ENCODE assay signal across 1 cellular context in the genomic region with DNA sequence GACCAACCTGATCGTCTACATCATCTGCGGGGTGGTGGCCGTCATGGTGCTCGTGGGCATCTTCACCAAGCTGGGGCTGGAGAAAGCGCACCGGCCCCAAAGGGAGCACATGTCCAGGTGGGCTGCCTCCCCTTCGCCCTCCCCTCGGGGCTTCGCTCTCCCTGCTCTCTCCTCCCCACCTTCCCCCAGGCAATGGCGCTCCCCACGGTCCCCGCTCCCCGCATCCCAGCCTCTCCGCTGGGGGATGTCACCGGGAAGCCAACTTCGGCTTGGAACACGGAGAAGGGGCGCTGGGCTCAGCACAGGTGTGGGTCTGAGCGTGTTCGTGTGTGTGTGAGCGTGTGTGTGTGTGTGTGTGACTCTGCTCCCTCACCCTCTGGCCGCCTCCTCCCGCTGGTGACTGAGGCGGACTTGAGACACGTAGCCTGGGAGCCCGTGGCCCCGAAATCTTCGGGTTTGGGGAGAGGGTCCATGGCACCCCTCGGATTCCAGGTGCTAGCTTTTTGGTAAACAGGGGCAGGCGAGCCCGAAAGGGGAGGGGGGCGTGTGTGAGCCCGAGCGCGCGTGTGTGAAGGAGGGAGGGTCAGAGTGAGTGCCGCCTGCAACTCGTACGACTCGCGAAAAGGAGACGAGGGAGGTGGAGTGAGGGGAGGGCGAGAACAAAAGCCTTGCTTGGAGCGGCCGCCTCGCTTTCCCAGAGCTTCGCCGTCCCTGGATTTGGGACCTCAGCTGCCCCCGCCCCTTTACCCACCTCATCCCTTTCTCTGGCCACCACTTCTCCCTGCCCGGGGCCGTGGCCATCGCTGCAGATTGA.
TF ChIP-seq lines count a peak whose summit lies in the region.

No MANE protein-coding gene starts in this region.

TF ChIP-seq in HEK293, 187 proteins besides CTCF, POLR2A, EP300 and RAD21 (continued from another document):
- TF ChIP-seq, protein P1, sequence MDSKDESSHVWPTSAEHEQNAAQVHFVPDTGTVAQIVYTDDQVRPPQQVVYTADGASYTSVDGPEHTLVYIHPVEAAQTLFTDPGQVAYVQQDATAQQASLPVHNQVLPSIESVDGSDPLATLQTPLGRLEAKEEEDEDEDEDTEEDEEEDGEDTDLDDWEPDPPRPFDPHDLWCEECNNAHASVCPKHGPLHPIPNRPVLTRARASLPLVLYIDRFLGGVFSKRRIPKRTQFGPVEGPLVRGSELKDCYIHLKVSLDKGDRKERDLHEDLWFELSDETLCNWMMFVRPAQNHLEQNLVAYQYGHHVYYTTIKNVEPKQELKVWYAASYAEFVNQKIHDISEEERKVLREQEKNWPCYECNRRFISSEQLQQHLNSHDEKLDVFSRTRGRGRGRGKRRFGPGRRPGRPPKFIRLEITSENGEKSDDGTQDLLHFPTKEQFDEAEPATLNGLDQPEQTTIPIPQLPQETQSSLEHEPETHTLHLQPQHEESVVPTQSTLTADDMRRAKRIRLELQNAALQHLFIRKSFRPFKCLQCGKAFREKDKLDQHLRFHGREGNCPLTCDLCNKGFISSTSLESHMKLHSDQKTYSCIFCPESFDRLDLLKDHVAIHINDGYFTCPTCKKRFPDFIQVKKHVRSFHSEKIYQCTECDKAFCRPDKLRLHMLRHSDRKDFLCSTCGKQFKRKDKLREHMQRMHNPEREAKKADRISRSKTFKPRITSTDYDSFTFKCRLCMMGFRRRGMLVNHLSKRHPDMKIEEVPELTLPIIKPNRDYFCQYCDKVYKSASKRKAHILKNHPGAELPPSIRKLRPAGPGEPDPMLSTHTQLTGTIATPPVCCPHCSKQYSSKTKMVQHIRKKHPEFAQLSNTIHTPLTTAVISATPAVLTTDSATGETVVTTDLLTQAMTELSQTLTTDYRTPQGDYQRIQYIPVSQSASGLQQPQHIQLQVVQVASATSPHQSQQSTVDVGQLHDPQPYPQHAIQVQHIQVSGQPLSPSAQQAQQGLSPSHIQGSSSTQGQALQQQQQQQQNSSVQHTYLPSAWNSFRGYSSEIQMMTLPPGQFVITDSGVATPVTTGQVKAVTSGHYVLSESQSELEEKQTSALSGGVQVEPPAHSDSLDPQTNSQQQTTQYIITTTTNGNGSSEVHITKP (tag by site-specific recombination; IDR thresholded peaks at IDR 0.05): no peak
